ENCODE assay signal across 33 cellular contexts in genomic region chr2:41981417-41981816, GRCh38.
"Had no signal": no experiment of that assay in that cellular context is flagged by ENCODE, and none has a peak within 500 bp of the region (broad histone marks: within the 10 kb centered on the region; RNA-seq: fewer than 3 reads in every experiment).

No MANE protein-coding gene starts in this region.

- FAIRE-seq: astrocyte, bronchial epithelial cell, colon had no signal

- H3K36me3 ChIP-seq: adrenal gland, ascending aorta, brain microvascular endothelial cell, breast epithelium, cardiac muscle cell had no signal

- ATAC-seq: activated naive CD4-positive, alpha-beta T cell treated with anti-CD3 and anti-CD28 coated beads, Interleukin-2, amount 50 U/mL, for 72 hours; activated naive CD8-positive, alpha-beta T cell treated with anti-CD3 and anti-CD28 coated beads, Interleukin-2, amount 50 U/mL, for 24 hours; activated T-cell treated with anti-CD3 and anti-CD28 coated beads, Interleukin-2, amount 50 U/mL, for 4 hours; activated T-cell treated with anti-CD3 and anti-CD28 coated beads, Interleukin-2, amount 50 U/mL, for 72 hours; activated T-helper 17 cell treated with anti-CD3 and anti-CD28 coated beads, Interleukin-2, amount 50 U/mL, for 72 hours; body of pancreas had no signal

- H3K4me1 ChIP-seq: adrenal gland, ascending aorta, body of pancreas, breast epithelium had no signal

- H3K4me3 ChIP-seq: adrenal gland, ascending aorta, body of pancreas, breast epithelium, cardiac muscle cell had no signal

- H3K27me3 ChIP-seq: adrenal gland, ascending aorta, body of pancreas, brain microvascular endothelial cell, breast epithelium, cardiac muscle cell had no signal

- DNase-seq: activated effector memory CD4-positive, alpha-beta T cell treated with anti-CD3 and anti-CD28 coated beads, Interleukin-2, amount 50 U/mL, for 16 hours; activated effector memory CD4-positive, alpha-beta T cell treated with Interleukin-2 at 50 U/mL for 16 hours; activated gamma-delta T cell; activated gamma-delta T cell treated with Interleukin-2 at 50 U/mL for 16 hours; activated naive CD4-positive, alpha-beta T cell; activated naive CD4-positive, alpha-beta T cell treated with anti-CD3 and anti-CD28 coated beads for 36 hours; activated naive CD4-positive, alpha-beta T cell treated with anti-CD3 and anti-CD28 coated beads, Interleukin-2, amount 10 ng/mL, durations not matched to agents 7 days and 5 days; activated naive CD4-positive, alpha-beta T cell treated with anti-CD3 and anti-CD28 coated beads, Interleukin-2, amount 50 U/mL, for 16 hours; activated naive CD4-positive, alpha-beta T cell treated with Interleukin-2 at 50 U/mL for 16 hours; activated naive CD8-positive, alpha-beta T cell treated with anti-CD3 and anti-CD28 coated beads for 36 hours; activated naive CD8-positive, alpha-beta T cell treated with anti-CD3 and anti-CD28 coated beads, Interleukin-2, amount 10 ng/mL, durations not matched to agents 7 days and 5 days; activated naive CD8-positive, alpha-beta T cell treated with anti-CD3 and anti-CD28 coated beads, Interleukin-2, amount 50 U/mL, for 24 hours; activated T-cell treated with anti-CD3 and anti-CD28 coated beads, Interleukin-2, amount 50 U/mL, for 4 hours; activated T-cell treated with anti-CD3 and anti-CD28 coated beads, Interleukin-2, amount 50 U/mL, for 48 hours; activated T-cell treated with anti-CD3 and anti-CD28 coated beads, Interleukin-2, amount 50 U/mL, for 72 hours; adrenal gland; amniotic stem cell; amygdala; anterior cingulate cortex; aorta; body of pancreas; brain microvascular endothelial cell; caudate nucleus; central memory CD4-positive, alpha-beta T cell; cerebellar nuclear complex had no signal

- H3K27ac ChIP-seq: adrenal gland, ascending aorta, body of pancreas, brain microvascular endothelial cell, breast epithelium, cardiac muscle cell had no signal

- H3K9me3 ChIP-seq: adrenal gland, ascending aorta, body of pancreas, breast epithelium had no signal
